Comparison of ENCODE assay signal across 8 cellular contexts in the genomic region with DNA sequence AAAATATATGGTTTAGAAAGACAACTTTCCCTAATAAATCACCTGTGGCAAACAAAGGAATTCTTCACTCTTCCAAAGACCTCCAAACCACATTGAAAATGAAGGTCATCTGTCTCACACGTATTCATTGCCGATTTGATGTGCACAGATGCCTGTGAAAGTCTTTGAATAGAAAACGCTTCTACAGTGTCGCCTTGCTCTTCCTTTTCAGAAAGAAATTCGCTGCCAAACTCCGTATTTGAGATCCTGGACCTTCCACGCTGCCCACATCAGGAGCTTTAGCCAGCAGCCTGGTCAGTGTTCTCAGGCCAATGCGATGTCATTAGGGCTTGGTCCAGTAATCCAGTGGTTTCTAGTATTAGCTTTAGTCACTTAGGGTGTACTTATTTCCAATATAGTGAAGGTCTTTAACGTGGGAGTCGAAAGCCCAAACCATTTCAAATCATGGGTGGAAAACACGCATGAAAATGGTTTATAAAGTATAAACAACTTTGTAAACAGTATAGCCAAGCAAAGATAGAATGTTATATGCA. TPM values are rescaled to one million over a fixed set of nuclear protein-coding genes. Genes with fewer than 3 reads are reported as not detected.
DNase-seq lines count a peak whose midpoint lies in the region; ATAC-seq and TF ChIP-seq lines count a peak whose summit lies in the region.

No MANE protein-coding gene starts in this region.

- no peak for ATAC-seq in natural killer cell treated with Interleukin-12 subunit alpha and Interleukin-12 subunit beta and Interleukin-15 and Interleukin-18, amount 100 ng/mL, for 72 hours
- ATAC-seq in HG03457 (IDR thresholded peaks at IDR 0.05; ENCODE audit: unreplicated experiment) (no peak), HG02759 (IDR thresholded peaks at IDR 0.05; ENCODE audit: unreplicated experiment) (no peak)

- no peaks in the 10 kb centered on the region for H3K36me3 Mint-ChIP-seq in natural killer cell treated with Interleukin-12 subunit alpha and Interleukin-12 subunit beta and Interleukin-15 and Interleukin-18, amount 100 ng/mL, for 72 hours

- DNase-seq in AG09309 (ENCODE audit: low read depth): no peak
- peak; percentile 57 for DNase-seq in M059J (ENCODE audit: low read depth)
- DNase-seq in natural killer cell treated with Interleukin-12 subunit alpha and Interleukin-12 subunit beta and Interleukin-15 and Interleukin-18, amount 100 ng/mL, for 72 hours (ENCODE audit: low spot score): no peak
- DNase-seq in NCI-H2171 (lab: John Stamatoyannopoulos, UW): no peak
- DNase-seq in activated naive CD4-positive, alpha-beta T cell treated with anti-CD3 and anti-CD28 coated beads, Interleukin-2, amount 50 U/mL, for 16 hours: no peak

- H3K27ac ChIP-seq in duodenal mucosa (ENCODE audit: low read depth, low read length): no peak overlapping the region

- H3K9ac ChIP-seq in duodenal mucosa (ENCODE audit: low read depth in 1 of 2, low read length in 2 of 2): peak overlapping the region; percentile 52 to 61

- no peaks in the 10 kb centered on the region for H3K9me3 Mint-ChIP-seq in natural killer cell treated with Interleukin-12 subunit alpha and Interleukin-12 subunit beta and Interleukin-15 and Interleukin-18, amount 100 ng/mL, for 72 hours

- H3K27me3 Mint-ChIP-seq in natural killer cell treated with Interleukin-12 subunit alpha and Interleukin-12 subunit beta and Interleukin-15 and Interleukin-18, amount 100 ng/mL, for 72 hours: no peaks in the 10 kb centered on the region

- no peak for TF ChIP-seq CTCF in AG09309 (IDR thresholded peaks at IDR 0.05; ENCODE audit: control insufficient read depth, insufficient read depth, low read depth, low read length, missing control alignments)

- H3K27me3 ChIP-seq in duodenal mucosa (ENCODE audit: control insufficient read depth in 1 of 2, insufficient read depth in 2 of 2, low read length in 2 of 2): no peaks in the 10 kb centered on the region

- H3K4me3 Mint-ChIP-seq in natural killer cell treated with Interleukin-12 subunit alpha and Interleukin-12 subunit beta and Interleukin-15 and Interleukin-18, amount 100 ng/mL, for 72 hours: peak overlapping the region; percentile 96

- peaks cover 10 to 14% of the 10 kb centered on the region in 2 donors for H3K4me1 ChIP-seq in duodenal mucosa (ENCODE audit: control insufficient read depth in 1 of 2, insufficient read depth in 2 of 2, low read length in 2 of 2)

- H3K4me3 ChIP-seq in AG09309 (ENCODE audit: control insufficient read depth, low read depth, low read length) (peak overlapping the region; percentile 58), duodenal mucosa (ENCODE audit: low read depth in 1 of 2, low read length in 2 of 2) (peak overlapping the region; percentile 72 to 93)

- no peaks in the 10 kb centered on the region for H3K36me3 ChIP-seq in duodenal mucosa (ENCODE audit: control insufficient read depth in 1 of 2, insufficient read depth in 2 of 2, low read length in 2 of 2)

- no peaks in the 10 kb centered on the region for H3K9me3 ChIP-seq in duodenal mucosa (ENCODE audit: control insufficient read depth in 1 of 2, low read length in 2 of 2)

- H3K27ac Mint-ChIP-seq in natural killer cell treated with Interleukin-12 subunit alpha and Interleukin-12 subunit beta and Interleukin-15 and Interleukin-18, amount 100 ng/mL, for 72 hours: peak overlapping the region; percentile 64 to 83

- peaks cover under 1 to 11% of the 10 kb centered on the region in 2 donors for H3K4me1 Mint-ChIP-seq in natural killer cell treated with Interleukin-12 subunit alpha and Interleukin-12 subunit beta and Interleukin-15 and Interleukin-18, amount 100 ng/mL, for 72 hours (ENCODE audit: low read depth in 2 of 2)

RNA-seq across cellular contexts. Expression of a gene that starts 22.1 kb away (rescaled TPM):
- 3.1 TPM in 1 of 2 replicates, not detected in the other for total RNA-seq in M059J (2014; rRNA removed; shearing (Covaris generic))
- not detected for total RNA-seq in natural killer cell treated with Interleukin-12 subunit alpha and Interleukin-12 subunit beta and Interleukin-15 and Interleukin-18, amount 100 ng/mL, for 72 hours
